In genomic region chr10:31926765-31927596, GRCh38 we compare ENCODE assay signal across 8 cellular contexts. TPM values are rescaled to one million over a fixed set of nuclear protein-coding genes. Genes with fewer than 3 reads are reported as not detected.
A peak's percentile ranks its signal among the peaks of the same experiment; 100 is the strongest.
DNase-seq lines count a peak whose midpoint lies in the region; ATAC-seq and TF ChIP-seq lines count a peak whose summit lies in the region.

No MANE protein-coding gene starts in this region.

- TF ChIP-seq POLR2A in breast epithelium (IDR thresholded peaks at IDR 0.05) = no peak

- intact Hi-C loops in CD14-positive monocyte (cut with micrococcal nuclease) (loop anchor here (5.0 kb wide), 3 partner anchors 35 to 80 kb away; no protein-coding TSS in a partner anchor), breast epithelium (cut with DNase I; ENCODE audit: low total_unique reads) (no loop called here)

- H3K4me1 Mint-ChIP-seq in CD14-positive monocyte = peaks cover 37% of the 10 kb centered on the region
- peaks cover 20 to 46% (median 37%) of the 10 kb centered on the region in 3 donors for H3K4me1 Mint-ChIP-seq in IgD-negative memory B cell
- H3K4me1 Mint-ChIP-seq in mesothelial cell of epicardium = peaks cover 36% of the 10 kb centered on the region

- H3K4me3 ChIP-seq in breast epithelium = peak overlapping the region; percentile 79 to 90 (median 81)

- no peaks in the 10 kb centered on the region for H3K36me3 ChIP-seq in breast epithelium

- TF ChIP-seq CTCF in CD14-positive monocyte (IDR thresholded peaks at IDR 0.05) (no peak), breast epithelium (IDR thresholded peaks at IDR 0.05) (no peak), mesothelial cell of epicardium (IDR thresholded peaks at IDR 0.05; ENCODE audit: unreplicated experiment) (no peak), GM20000 (IDR thresholded peaks at IDR 0.05; ENCODE audit: extremely low read depth, missing control alignments) (no peak)

- H3K27ac ChIP-seq in breast epithelium = peak overlapping the region; percentile 94 to 98

- no peak for ATAC-seq in GM21825 (IDR thresholded peaks at IDR 0.05; ENCODE audit: unreplicated experiment)

- no peak for DNase-seq in CD14-positive monocyte (ENCODE audit: low spot score)
- DNase-seq in breast epithelium (ENCODE audit: low spot score in 2 of 2) = no peak
- no peak for DNase-seq in mesothelial cell of epicardium (ENCODE audit: low spot score in 2 of 2, unreplicated experiment in 2 of 2)
- no peak for DNase-seq in ureter (ENCODE audit: low spot score)
- no peak for DNase-seq in GM20000 (ENCODE audit: low spot score)
- no peak for DNase-seq in stimulated activated CD4-positive, alpha-beta T cell treated with anti-CD3 and anti-CD28 coated beads, Interleukin-1b, Interleukin-23, amount 100 ng/mL, for 48 hours

- peaks cover 0 to 9% of the 10 kb centered on the region in 2 donors for H3K4me1 ChIP-seq in breast epithelium

- H3K27ac Mint-ChIP-seq in CD14-positive monocyte (peak overlapping the region in 2 of 7 donors; percentile 21 to 56), IgD-negative memory B cell (peak overlapping the region; percentile 63 to 88 (median 72)), mesothelial cell of epicardium (peak overlapping the region; percentile 92)

- H3K27me3 ChIP-seq in breast epithelium = no peaks in the 10 kb centered on the region

- peaks cover 0 to 2% (median 0%) of the 10 kb centered on the region in 7 donors for H3K9me3 Mint-ChIP-seq in CD14-positive monocyte
- H3K9me3 Mint-ChIP-seq in IgD-negative memory B cell = no peaks in the 10 kb centered on the region
- H3K9me3 Mint-ChIP-seq in mesothelial cell of epicardium = no peaks in the 10 kb centered on the region

- no peaks in the 10 kb centered on the region for H3K9me3 ChIP-seq in breast epithelium

- H3K36me3 Mint-ChIP-seq in CD14-positive monocyte (no peaks in the 10 kb centered on the region), IgD-negative memory B cell (peaks cover 2% of the 10 kb centered on the region), mesothelial cell of epicardium (no peaks in the 10 kb centered on the region)

- H3K4me3 Mint-ChIP-seq in CD14-positive monocyte = peak overlapping the region; percentile 91 to 92
- H3K4me3 Mint-ChIP-seq in IgD-negative memory B cell = peak overlapping the region; percentile 84 to 98 (median 90)
- peak overlapping the region; percentile 90 for H3K4me3 Mint-ChIP-seq in mesothelial cell of epicardium

- H3K27me3 Mint-ChIP-seq in CD14-positive monocyte (ENCODE audit: low read depth in 3 of 3) = peaks cover 0 to 10% (median 4%) of the 10 kb centered on the region in 3 donors
- no peaks in the 10 kb centered on the region for H3K27me3 Mint-ChIP-seq in IgD-negative memory B cell
- H3K27me3 Mint-ChIP-seq in mesothelial cell of epicardium (ENCODE audit: low read depth) = no peaks in the 10 kb centered on the region

RNA-seq across cellular contexts. Expression of gene ARHGAP12, which starts 1.6 kb away (rescaled TPM):
- polyA plus RNA-seq in CD14-positive monocyte (1 to 10 TPM; 3.2 to 4.7 TPM), IgD-negative memory B cell (10.0 TPM)
- total RNA-seq in breast epithelium (100 to 1,000 TPM in 1 of 3 donors, 10 to 100 TPM in 2; 40.0 to 102 (median 60.0) TPM), mesothelial cell of epicardium (35.1 to 37.0 TPM (median 35.3 TPM) in 3 replicates), ureter (47.2 TPM)
